2 cellular contexts compared by ENCODE assay signal in the genomic region with DNA sequence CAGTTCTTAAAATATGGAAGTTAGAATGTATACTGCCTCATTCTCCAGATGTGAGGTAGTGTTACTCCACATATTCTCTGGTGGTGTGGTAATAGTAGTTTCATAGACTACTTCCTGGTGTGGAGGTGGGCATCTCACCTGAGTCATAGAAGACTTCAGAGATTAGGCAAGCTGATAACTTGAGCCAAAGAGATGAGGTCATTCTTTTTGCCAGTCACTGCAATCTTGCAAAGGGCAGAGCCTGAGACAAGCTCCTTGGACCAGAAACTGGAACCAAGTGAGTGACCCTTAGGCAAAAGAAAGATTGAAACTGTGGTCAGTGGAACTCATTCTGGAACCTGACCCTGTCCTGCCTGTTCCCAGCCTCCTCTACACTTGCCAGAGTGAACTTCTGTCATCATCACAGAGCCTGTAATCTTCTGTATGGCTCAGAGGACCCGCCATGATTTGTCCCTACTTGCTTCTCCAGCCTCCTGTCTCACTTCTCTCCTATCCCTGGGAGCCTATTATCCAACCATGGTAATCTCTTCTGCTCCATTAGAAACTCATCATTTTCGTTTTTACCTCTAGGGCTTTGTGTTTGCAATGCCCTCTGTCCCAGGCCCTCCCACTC.
TF ChIP-seq lines count a peak whose summit lies in the region.

No MANE protein-coding gene starts in this region.

TF ChIP-seq in HEK293, 187 proteins besides CTCF, POLR2A, EP300 and RAD21 (continued from another document and continues in another):
- no peak for TF ChIP-seq ZNF274 (IDR thresholded peaks at IDR 0.05; ENCODE audit: low read length)
- TF ChIP-seq ZNF274 (tag by site-specific recombination; IDR thresholded peaks at IDR 0.05; ENCODE audit: borderline replicate concordance), result no peak
- TF ChIP-seq ZBTB8A (tag by site-specific recombination; IDR thresholded peaks at IDR 0.05), result no peak
- TF ChIP-seq, protein P1, sequence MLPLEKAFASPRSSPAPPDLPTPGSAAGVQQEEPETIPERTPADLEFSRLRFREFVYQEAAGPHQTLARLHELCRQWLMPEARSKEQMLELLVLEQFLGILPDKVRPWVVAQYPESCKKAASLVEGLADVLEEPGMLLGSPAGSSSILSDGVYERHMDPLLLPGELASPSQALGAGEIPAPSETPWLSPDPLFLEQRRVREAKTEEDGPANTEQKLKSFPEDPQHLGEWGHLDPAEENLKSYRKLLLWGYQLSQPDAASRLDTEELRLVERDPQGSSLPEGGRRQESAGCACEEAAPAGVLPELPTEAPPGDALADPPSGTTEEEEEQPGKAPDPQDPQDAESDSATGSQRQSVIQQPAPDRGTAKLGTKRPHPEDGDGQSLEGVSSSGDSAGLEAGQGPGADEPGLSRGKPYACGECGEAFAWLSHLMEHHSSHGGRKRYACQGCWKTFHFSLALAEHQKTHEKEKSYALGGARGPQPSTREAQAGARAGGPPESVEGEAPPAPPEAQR (tag by site-specific recombination; IDR thresholded peaks at IDR 0.05), result no peak
- TF ChIP-seq ZNF366 (tag by site-specific recombination; conservative IDR thresholded peaks at IDR 0.05), result peak; percentile 27; the same call in 1 of the 2 replicates
- TF ChIP-seq, protein P2, sequence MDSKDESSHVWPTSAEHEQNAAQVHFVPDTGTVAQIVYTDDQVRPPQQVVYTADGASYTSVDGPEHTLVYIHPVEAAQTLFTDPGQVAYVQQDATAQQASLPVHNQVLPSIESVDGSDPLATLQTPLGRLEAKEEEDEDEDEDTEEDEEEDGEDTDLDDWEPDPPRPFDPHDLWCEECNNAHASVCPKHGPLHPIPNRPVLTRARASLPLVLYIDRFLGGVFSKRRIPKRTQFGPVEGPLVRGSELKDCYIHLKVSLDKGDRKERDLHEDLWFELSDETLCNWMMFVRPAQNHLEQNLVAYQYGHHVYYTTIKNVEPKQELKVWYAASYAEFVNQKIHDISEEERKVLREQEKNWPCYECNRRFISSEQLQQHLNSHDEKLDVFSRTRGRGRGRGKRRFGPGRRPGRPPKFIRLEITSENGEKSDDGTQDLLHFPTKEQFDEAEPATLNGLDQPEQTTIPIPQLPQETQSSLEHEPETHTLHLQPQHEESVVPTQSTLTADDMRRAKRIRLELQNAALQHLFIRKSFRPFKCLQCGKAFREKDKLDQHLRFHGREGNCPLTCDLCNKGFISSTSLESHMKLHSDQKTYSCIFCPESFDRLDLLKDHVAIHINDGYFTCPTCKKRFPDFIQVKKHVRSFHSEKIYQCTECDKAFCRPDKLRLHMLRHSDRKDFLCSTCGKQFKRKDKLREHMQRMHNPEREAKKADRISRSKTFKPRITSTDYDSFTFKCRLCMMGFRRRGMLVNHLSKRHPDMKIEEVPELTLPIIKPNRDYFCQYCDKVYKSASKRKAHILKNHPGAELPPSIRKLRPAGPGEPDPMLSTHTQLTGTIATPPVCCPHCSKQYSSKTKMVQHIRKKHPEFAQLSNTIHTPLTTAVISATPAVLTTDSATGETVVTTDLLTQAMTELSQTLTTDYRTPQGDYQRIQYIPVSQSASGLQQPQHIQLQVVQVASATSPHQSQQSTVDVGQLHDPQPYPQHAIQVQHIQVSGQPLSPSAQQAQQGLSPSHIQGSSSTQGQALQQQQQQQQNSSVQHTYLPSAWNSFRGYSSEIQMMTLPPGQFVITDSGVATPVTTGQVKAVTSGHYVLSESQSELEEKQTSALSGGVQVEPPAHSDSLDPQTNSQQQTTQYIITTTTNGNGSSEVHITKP (tag by site-specific recombination; IDR thresholded peaks at IDR 0.05), result no peak
- TF ChIP-seq ZNF623 (tag by site-specific recombination; IDR thresholded peaks at IDR 0.05), result no peak
- no peak for TF ChIP-seq ZNF169 (tag by site-specific recombination; IDR thresholded peaks at IDR 0.05)
- TF ChIP-seq SCRT2 (tag by site-specific recombination; IDR thresholded peaks at IDR 0.05), result no peak
- TF ChIP-seq, protein P3, sequence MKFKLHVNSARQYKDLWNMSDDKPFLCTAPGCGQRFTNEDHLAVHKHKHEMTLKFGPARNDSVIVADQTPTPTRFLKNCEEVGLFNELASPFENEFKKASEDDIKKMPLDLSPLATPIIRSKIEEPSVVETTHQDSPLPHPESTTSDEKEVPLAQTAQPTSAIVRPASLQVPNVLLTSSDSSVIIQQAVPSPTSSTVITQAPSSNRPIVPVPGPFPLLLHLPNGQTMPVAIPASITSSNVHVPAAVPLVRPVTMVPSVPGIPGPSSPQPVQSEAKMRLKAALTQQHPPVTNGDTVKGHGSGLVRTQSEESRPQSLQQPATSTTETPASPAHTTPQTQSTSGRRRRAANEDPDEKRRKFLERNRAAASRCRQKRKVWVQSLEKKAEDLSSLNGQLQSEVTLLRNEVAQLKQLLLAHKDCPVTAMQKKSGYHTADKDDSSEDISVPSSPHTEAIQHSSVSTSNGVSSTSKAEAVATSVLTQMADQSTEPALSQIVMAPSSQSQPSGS (tag by site-specific recombination; IDR thresholded peaks at IDR 0.05; ENCODE audit: low read depth), result peak; percentile 65
- no peak for TF ChIP-seq REPIN1 (tag by site-specific recombination; IDR thresholded peaks at IDR 0.05; ENCODE audit: low read depth)
- TF ChIP-seq, protein P4, sequence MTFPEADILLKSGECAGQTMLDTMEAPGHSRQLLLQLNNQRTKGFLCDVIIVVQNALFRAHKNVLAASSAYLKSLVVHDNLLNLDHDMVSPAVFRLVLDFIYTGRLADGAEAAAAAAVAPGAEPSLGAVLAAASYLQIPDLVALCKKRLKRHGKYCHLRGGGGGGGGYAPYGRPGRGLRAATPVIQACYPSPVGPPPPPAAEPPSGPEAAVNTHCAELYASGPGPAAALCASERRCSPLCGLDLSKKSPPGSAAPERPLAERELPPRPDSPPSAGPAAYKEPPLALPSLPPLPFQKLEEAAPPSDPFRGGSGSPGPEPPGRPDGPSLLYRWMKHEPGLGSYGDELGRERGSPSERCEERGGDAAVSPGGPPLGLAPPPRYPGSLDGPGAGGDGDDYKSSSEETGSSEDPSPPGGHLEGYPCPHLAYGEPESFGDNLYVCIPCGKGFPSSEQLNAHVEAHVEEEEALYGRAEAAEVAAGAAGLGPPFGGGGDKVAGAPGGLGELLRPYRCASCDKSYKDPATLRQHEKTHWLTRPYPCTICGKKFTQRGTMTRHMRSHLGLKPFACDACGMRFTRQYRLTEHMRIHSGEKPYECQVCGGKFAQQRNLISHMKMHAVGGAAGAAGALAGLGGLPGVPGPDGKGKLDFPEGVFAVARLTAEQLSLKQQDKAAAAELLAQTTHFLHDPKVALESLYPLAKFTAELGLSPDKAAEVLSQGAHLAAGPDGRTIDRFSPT (tag by site-specific recombination; IDR thresholded peaks at IDR 0.05), result no peak
- TF ChIP-seq ZNF510 (tag by site-specific recombination; IDR thresholded peaks at IDR 0.05; ENCODE audit: insufficient replicate concordance), result no peak
- TF ChIP-seq ZNF426 (tag by site-specific recombination; IDR thresholded peaks at IDR 0.05), result no peak
- TF ChIP-seq ZNF624 (tag by site-specific recombination; IDR thresholded peaks at IDR 0.05), result no peak
- TF ChIP-seq KLF10 (tag by site-specific recombination; IDR thresholded peaks at IDR 0.05), result no peak
- no peak for TF ChIP-seq ZNF558 (tag by site-specific recombination; IDR thresholded peaks at IDR 0.05)
- TF ChIP-seq, protein P5, sequence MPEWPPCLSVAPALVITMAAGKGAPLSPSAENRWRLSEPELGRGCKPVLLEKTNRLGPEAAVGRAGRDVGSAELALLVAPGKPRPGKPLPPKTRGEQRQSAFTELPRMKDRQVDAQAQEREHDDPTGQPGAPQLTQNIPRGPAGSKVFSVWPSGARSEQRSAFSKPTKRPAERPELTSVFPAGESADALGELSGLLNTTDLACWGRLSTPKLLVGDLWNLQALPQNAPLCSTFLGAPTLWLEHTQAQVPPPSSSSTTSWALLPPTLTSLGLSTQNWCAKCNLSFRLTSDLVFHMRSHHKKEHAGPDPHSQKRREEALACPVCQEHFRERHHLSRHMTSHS (tag by site-specific recombination; IDR thresholded peaks at IDR 0.05), result no peak
- TF ChIP-seq BCL11A (tag by site-specific recombination; IDR thresholded peaks at IDR 0.05; ENCODE audit: low read depth), result no peak

TF ChIP-seq in SK-N-SH, 30 proteins besides CTCF, POLR2A, EP300 and RAD21 (continued from another document and continues in another):
- TF ChIP-seq, protein P6, sequence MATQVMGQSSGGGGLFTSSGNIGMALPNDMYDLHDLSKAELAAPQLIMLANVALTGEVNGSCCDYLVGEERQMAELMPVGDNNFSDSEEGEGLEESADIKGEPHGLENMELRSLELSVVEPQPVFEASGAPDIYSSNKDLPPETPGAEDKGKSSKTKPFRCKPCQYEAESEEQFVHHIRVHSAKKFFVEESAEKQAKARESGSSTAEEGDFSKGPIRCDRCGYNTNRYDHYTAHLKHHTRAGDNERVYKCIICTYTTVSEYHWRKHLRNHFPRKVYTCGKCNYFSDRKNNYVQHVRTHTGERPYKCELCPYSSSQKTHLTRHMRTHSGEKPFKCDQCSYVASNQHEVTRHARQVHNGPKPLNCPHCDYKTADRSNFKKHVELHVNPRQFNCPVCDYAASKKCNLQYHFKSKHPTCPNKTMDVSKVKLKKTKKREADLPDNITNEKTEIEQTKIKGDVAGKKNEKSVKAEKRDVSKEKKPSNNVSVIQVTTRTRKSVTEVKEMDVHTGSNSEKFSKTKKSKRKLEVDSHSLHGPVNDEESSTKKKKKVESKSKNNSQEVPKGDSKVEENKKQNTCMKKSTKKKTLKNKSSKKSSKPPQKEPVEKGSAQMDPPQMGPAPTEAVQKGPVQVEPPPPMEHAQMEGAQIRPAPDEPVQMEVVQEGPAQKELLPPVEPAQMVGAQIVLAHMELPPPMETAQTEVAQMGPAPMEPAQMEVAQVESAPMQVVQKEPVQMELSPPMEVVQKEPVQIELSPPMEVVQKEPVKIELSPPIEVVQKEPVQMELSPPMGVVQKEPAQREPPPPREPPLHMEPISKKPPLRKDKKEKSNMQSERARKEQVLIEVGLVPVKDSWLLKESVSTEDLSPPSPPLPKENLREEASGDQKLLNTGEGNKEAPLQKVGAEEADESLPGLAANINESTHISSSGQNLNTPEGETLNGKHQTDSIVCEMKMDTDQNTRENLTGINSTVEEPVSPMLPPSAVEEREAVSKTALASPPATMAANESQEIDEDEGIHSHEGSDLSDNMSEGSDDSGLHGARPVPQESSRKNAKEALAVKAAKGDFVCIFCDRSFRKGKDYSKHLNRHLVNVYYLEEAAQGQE (IDR thresholded peaks at IDR 0.05; ENCODE audit: low read depth, low read length), result no peak
- TF ChIP-seq YY1 (IDR thresholded peaks at IDR 0.05; ENCODE audit: low read depth), result no peak
- TF ChIP-seq SMC3 (IDR thresholded peaks at IDR 0.05; ENCODE audit: low read depth, low read length), result no peak
- TF ChIP-seq FOXM1 (IDR thresholded peaks at IDR 0.05; ENCODE audit: low read depth), result no peak
- no peak for TF ChIP-seq RFX5 (IDR thresholded peaks at IDR 0.05; ENCODE audit: low read length)
- TF ChIP-seq EZH2phosphoT487 (IDR thresholded peaks at IDR 0.05; ENCODE audit: borderline replicate concordance, low read depth), result no peak
- no peak for TF ChIP-seq GATA2 (CRISPR knock-in tag; IDR thresholded peaks at IDR 0.05)
- TF ChIP-seq, protein P7, sequence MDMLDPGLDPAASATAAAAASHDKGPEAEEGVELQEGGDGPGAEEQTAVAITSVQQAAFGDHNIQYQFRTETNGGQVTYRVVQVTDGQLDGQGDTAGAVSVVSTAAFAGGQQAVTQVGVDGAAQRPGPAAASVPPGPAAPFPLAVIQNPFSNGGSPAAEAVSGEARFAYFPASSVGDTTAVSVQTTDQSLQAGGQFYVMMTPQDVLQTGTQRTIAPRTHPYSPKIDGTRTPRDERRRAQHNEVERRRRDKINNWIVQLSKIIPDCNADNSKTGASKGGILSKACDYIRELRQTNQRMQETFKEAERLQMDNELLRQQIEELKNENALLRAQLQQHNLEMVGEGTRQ (IDR thresholded peaks at IDR 0.05; ENCODE audit: borderline replicate concordance, low read depth, low read length), result no peak
- TF ChIP-seq POLR2AphosphoS5 (IDR thresholded peaks at IDR 0.05; ENCODE audit: low read depth, low read length), result no peak
- TF ChIP-seq, protein P8, sequence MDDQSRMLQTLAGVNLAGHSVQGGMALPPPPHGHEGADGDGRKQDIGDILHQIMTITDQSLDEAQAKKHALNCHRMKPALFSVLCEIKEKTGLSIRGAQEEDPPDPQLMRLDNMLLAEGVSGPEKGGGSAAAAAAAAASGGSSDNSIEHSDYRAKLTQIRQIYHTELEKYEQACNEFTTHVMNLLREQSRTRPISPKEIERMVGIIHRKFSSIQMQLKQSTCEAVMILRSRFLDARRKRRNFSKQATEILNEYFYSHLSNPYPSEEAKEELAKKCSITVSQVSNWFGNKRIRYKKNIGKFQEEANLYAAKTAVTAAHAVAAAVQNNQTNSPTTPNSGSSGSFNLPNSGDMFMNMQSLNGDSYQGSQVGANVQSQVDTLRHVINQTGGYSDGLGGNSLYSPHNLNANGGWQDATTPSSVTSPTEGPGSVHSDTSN (IDR thresholded peaks at IDR 0.05), result no peak; the same call in 1 of the 2 replicates
- TF ChIP-seq CHD2 (IDR thresholded peaks at IDR 0.05; ENCODE audit: low read length, partially characterized antibody), result no peak
- TF ChIP-seq, protein P9, sequence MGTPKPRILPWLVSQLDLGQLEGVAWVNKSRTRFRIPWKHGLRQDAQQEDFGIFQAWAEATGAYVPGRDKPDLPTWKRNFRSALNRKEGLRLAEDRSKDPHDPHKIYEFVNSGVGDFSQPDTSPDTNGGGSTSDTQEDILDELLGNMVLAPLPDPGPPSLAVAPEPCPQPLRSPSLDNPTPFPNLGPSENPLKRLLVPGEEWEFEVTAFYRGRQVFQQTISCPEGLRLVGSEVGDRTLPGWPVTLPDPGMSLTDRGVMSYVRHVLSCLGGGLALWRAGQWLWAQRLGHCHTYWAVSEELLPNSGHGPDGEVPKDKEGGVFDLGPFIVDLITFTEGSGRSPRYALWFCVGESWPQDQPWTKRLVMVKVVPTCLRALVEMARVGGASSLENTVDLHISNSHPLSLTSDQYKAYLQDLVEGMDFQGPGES (IDR thresholded peaks at IDR 0.05; ENCODE audit: low read depth, low read length), result no peak
- TF ChIP-seq TAF1 (IDR thresholded peaks at IDR 0.05; ENCODE audit: borderline replicate concordance, low read depth, low read length), result no peak
- TF ChIP-seq NFIC (IDR thresholded peaks at IDR 0.05; ENCODE audit: borderline replicate concordance), result 0 out of 2 replicates have a peak, but pooled peaks have one; percentile 16
- TF ChIP-seq, protein P10, sequence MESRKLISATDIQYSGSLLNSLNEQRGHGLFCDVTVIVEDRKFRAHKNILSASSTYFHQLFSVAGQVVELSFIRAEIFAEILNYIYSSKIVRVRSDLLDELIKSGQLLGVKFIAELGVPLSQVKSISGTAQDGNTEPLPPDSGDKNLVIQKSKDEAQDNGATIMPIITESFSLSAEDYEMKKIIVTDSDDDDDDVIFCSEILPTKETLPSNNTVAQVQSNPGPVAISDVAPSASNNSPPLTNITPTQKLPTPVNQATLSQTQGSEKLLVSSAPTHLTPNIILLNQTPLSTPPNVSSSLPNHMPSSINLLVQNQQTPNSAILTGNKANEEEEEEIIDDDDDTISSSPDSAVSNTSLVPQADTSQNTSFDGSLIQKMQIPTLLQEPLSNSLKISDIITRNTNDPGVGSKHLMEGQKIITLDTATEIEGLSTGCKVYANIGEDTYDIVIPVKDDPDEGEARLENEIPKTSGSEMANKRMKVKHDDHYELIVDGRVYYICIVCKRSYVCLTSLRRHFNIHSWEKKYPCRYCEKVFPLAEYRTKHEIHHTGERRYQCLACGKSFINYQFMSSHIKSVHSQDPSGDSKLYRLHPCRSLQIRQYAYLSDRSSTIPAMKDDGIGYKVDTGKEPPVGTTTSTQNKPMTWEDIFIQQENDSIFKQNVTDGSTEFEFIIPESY (IDR thresholded peaks at IDR 0.05; ENCODE audit: borderline replicate concordance, low read depth), result no peak
- no peak for TF ChIP-seq TEAD4 (IDR thresholded peaks at IDR 0.05; ENCODE audit: borderline replicate concordance, insufficient read depth)
- peak; percentile 57; the same call in 1 of the 2 replicates for TF ChIP-seq FOSL2 (IDR thresholded peaks at IDR 0.05; ENCODE audit: borderline replicate concordance, low read depth)
- TF ChIP-seq SIN3A (IDR thresholded peaks at IDR 0.05; ENCODE audit: borderline replicate concordance, low read depth, low read length), result no peak
- TF ChIP-seq, protein P11, sequence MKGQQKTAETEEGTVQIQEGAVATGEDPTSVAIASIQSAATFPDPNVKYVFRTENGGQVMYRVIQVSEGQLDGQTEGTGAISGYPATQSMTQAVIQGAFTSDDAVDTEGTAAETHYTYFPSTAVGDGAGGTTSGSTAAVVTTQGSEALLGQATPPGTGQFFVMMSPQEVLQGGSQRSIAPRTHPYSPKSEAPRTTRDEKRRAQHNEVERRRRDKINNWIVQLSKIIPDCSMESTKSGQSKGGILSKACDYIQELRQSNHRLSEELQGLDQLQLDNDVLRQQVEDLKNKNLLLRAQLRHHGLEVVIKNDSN (IDR thresholded peaks at IDR 0.05; ENCODE audit: borderline replicate concordance, low read depth), result no peak
